Comparison of ENCODE assay signal across 36 cellular contexts in genomic region chr6:29743025-29743424, GRCh38.
"Had no signal": no experiment of that assay in that cellular context is flagged by ENCODE, and none has a peak within 500 bp of the region (broad histone marks: within the 10 kb centered on the region; RNA-seq: fewer than 3 reads in every experiment).

No MANE protein-coding gene starts in this region.

- H3K4me3 ChIP-seq: ascending aorta, cardiac muscle cell had no signal

- DNase-seq: activated B cell treated with CpG ODN at 0.5 μM for 24 hours; activated CD4-positive, alpha-beta memory T cell treated with anti-CD3 and anti-CD28 coated beads for 36 hours; activated CD4-positive, alpha-beta T cell treated with anti-CD3 and anti-CD28 coated beads for 4 hours; activated CD4-positive, alpha-beta T cell treated with anti-CD3 and anti-CD28 coated beads, Interleukin-2, amount 10 ng/mL, durations not matched to agents 24 days and 14 days; activated CD4-positive, alpha-beta T cell treated with anti-CD3 and anti-CD28 coated beads, Interleukin-2, amount 50 U/mL, for 1 hour; activated CD4-positive, alpha-beta T cell treated with anti-CD3 and anti-CD28 coated beads, Interleukin-2, amount 50 U/mL, for 4 hours; activated CD4-positive, CD25-positive, alpha-beta regulatory T cell treated with anti-CD3 and anti-CD28 coated beads, Interleukin-2, amount 50 U/mL, for 72 hours; activated CD8-positive, alpha-beta T cell treated with anti-CD3 and anti-CD28 coated beads for 36 hours; activated effector memory CD4-positive, alpha-beta T cell treated with Interleukin-2 at 50 U/mL for 16 hours; activated gamma-delta T cell; activated naive CD4-positive, alpha-beta T cell treated with anti-CD3 and anti-CD28 coated beads, Interleukin-2, amount 10 ng/mL, durations not matched to agents 7 days and 5 days; activated naive CD4-positive, alpha-beta T cell treated with Interleukin-2 at 50 U/mL for 16 hours; activated naive CD8-positive, alpha-beta T cell treated with anti-CD3 and anti-CD28 coated beads, Interleukin-2, amount 10 ng/mL, durations not matched to agents 7 days and 5 days; activated naive CD8-positive, alpha-beta T cell treated with anti-CD3 and anti-CD28 coated beads, Interleukin-2, amount 50 U/mL, for 24 hours; activated T-cell treated with anti-CD3 and anti-CD28 coated beads for 4 hours; activated T-cell treated with anti-CD3 and anti-CD28 coated beads, Interleukin-2, amount 50 U/mL, for 1 hour; activated T-cell treated with anti-CD3 and anti-CD28 coated beads, Interleukin-2, amount 50 U/mL, for 4 hours; activated T-cell treated with anti-CD3 and anti-CD28 coated beads, Interleukin-2, amount 50 U/mL, for 72 hours; amygdala; anterior cingulate cortex; caudate nucleus; cerebellar nuclear complex; T-helper 1 cell; T-helper 2 cell; T-helper 9 cell had no signal

- H3K9me3 ChIP-seq: ascending aorta had no signal

- H3K27ac Mint-ChIP-seq: activated B cell treated with CpG ODN at 0.5 μM for 24 hours; activated CD4-positive, alpha-beta memory T cell treated with anti-CD3 and anti-CD28 coated beads for 36 hours; activated CD4-positive, alpha-beta T cell treated with anti-CD3 and anti-CD28 coated beads, Interleukin-2, amount 10 ng/mL, durations not matched to agents 24 days and 14 days; activated CD8-positive, alpha-beta T cell treated with anti-CD3 and anti-CD28 coated beads for 36 hours; activated naive CD4-positive, alpha-beta T cell treated with anti-CD3 and anti-CD28 coated beads, Interleukin-2, amount 10 ng/mL, durations not matched to agents 7 days and 5 days; activated naive CD4-positive, alpha-beta T cell treated with anti-CD3 and anti-CD28 coated beads, Interleukin-2, amount 50 U/mL, for 24 hours; activated naive CD8-positive, alpha-beta T cell; activated naive CD8-positive, alpha-beta T cell treated with anti-CD3 and anti-CD28 coated beads, Interleukin-2, amount 10 ng/mL, durations not matched to agents 7 days and 5 days; activated naive CD8-positive, alpha-beta T cell treated with anti-CD3 and anti-CD28 coated beads, Interleukin-2, amount 50 U/mL, for 24 hours; activated T-helper 1 cell treated with anti-CD3 and anti-CD28 coated beads, Interleukin-12 subunit alpha, Interleukin-12 subunit beta, Interleukin-2, Interleukin-4 antibody, amounts not matched to agents 30 ng/mL and 10 ng/mL and 1 ng/mL, durations not matched to agents 14 hours and 24 hours and 36 hours; activated T-helper 2 cell treated with anti-CD3 and anti-CD28 coated beads, Interferon-gamma antibody, Interleukin-2, Interleukin-4, amounts not matched to agents 10 μg/mL and 5 μg/mL and 100 μg/mL, durations not matched to agents 14 hours and 24 hours and 36 hours; brain; T-helper 1 cell treated with Interleukin-12 subunit alpha and Interleukin-12 subunit beta and Interleukin-4 antibody, amounts not matched to agents 30 μg/mL and 1 μg/mL, for 36 hours; T-helper 2 cell treated with Interferon-gamma antibody and Interleukin-4, amounts not matched to agents 5 μg/mL and 100 μg/mL, for 36 hours had no signal

- H3K9me3 Mint-ChIP-seq: activated B cell treated with CpG ODN at 0.5 μM for 24 hours; activated CD4-positive, alpha-beta memory T cell treated with anti-CD3 and anti-CD28 coated beads for 36 hours; activated CD4-positive, alpha-beta T cell treated with anti-CD3 and anti-CD28 coated beads, Interleukin-2, amount 10 ng/mL, durations not matched to agents 24 days and 14 days; activated CD8-positive, alpha-beta T cell treated with anti-CD3 and anti-CD28 coated beads for 36 hours; activated naive CD4-positive, alpha-beta T cell treated with anti-CD3 and anti-CD28 coated beads, Interleukin-2, amount 10 ng/mL, durations not matched to agents 7 days and 5 days; activated naive CD4-positive, alpha-beta T cell treated with anti-CD3 and anti-CD28 coated beads, Interleukin-2, amount 50 U/mL, for 24 hours; activated naive CD8-positive, alpha-beta T cell treated with anti-CD3 and anti-CD28 coated beads, Interleukin-2, amount 10 ng/mL, durations not matched to agents 7 days and 5 days; activated naive CD8-positive, alpha-beta T cell treated with anti-CD3 and anti-CD28 coated beads, Interleukin-2, amount 50 U/mL, for 24 hours; activated T-cell treated with anti-CD3 and anti-CD28 coated beads, Interleukin-2, amount 50 U/mL, for 4 hours; activated T-cell treated with anti-CD3 and anti-CD28 coated beads, Interleukin-2, amount 50 U/mL, for 72 hours; activated T-helper 1 cell treated with anti-CD3 and anti-CD28 coated beads, Interleukin-12 subunit alpha, Interleukin-12 subunit beta, Interleukin-2, Interleukin-4 antibody, amounts not matched to agents 30 ng/mL and 10 ng/mL and 1 ng/mL, durations not matched to agents 14 hours and 24 hours and 36 hours; activated T-helper 2 cell treated with anti-CD3 and anti-CD28 coated beads, Interferon-gamma antibody, Interleukin-2, Interleukin-4, amounts not matched to agents 10 μg/mL and 5 μg/mL and 100 μg/mL, durations not matched to agents 14 hours and 24 hours and 36 hours; central memory CD8-positive, alpha-beta T cell; T-helper 1 cell treated with Interleukin-12 subunit alpha and Interleukin-12 subunit beta and Interleukin-4 antibody, amounts not matched to agents 30 μg/mL and 1 μg/mL, for 36 hours; T-helper 2 cell treated with Interferon-gamma antibody and Interleukin-4, amounts not matched to agents 5 μg/mL and 100 μg/mL, for 36 hours had no signal

- H3K4me3 Mint-ChIP-seq: activated B cell treated with CpG ODN at 0.5 μM for 24 hours; activated CD4-positive, alpha-beta memory T cell treated with anti-CD3 and anti-CD28 coated beads for 36 hours; activated CD4-positive, alpha-beta T cell treated with anti-CD3 and anti-CD28 coated beads, Interleukin-2, amount 10 ng/mL, durations not matched to agents 24 days and 14 days; activated CD8-positive, alpha-beta T cell treated with anti-CD3 and anti-CD28 coated beads for 36 hours; activated naive CD4-positive, alpha-beta T cell treated with anti-CD3 and anti-CD28 coated beads, Interleukin-2, amount 10 ng/mL, durations not matched to agents 7 days and 5 days; activated naive CD4-positive, alpha-beta T cell treated with anti-CD3 and anti-CD28 coated beads, Interleukin-2, amount 50 U/mL, for 24 hours; activated naive CD8-positive, alpha-beta T cell; activated naive CD8-positive, alpha-beta T cell treated with anti-CD3 and anti-CD28 coated beads, Interleukin-2, amount 10 ng/mL, durations not matched to agents 7 days and 5 days; activated naive CD8-positive, alpha-beta T cell treated with anti-CD3 and anti-CD28 coated beads, Interleukin-2, amount 50 U/mL, for 24 hours; activated T-cell treated with anti-CD3 and anti-CD28 coated beads, Interleukin-2, amount 50 U/mL, for 4 hours; activated T-cell treated with anti-CD3 and anti-CD28 coated beads, Interleukin-2, amount 50 U/mL, for 72 hours; activated T-helper 1 cell treated with anti-CD3 and anti-CD28 coated beads, Interleukin-12 subunit alpha, Interleukin-12 subunit beta, Interleukin-2, Interleukin-4 antibody, amounts not matched to agents 30 ng/mL and 10 ng/mL and 1 ng/mL, durations not matched to agents 14 hours and 24 hours and 36 hours; brain; central memory CD8-positive, alpha-beta T cell; T-helper 1 cell treated with Interleukin-12 subunit alpha and Interleukin-12 subunit beta and Interleukin-4 antibody, amounts not matched to agents 30 μg/mL and 1 μg/mL, for 36 hours; T-helper 2 cell treated with Interferon-gamma antibody and Interleukin-4, amounts not matched to agents 5 μg/mL and 100 μg/mL, for 36 hours had no signal

- H3K36me3 Mint-ChIP-seq: activated CD4-positive, alpha-beta memory T cell treated with anti-CD3 and anti-CD28 coated beads for 36 hours; activated naive CD4-positive, alpha-beta T cell treated with anti-CD3 and anti-CD28 coated beads, Interleukin-2, amount 50 U/mL, for 24 hours; brain had no signal

- H3K27me3 Mint-ChIP-seq: activated B cell treated with CpG ODN at 0.5 μM for 24 hours; activated CD4-positive, alpha-beta memory T cell treated with anti-CD3 and anti-CD28 coated beads for 36 hours; activated CD4-positive, alpha-beta T cell treated with anti-CD3 and anti-CD28 coated beads, Interleukin-2, amount 10 ng/mL, durations not matched to agents 24 days and 14 days; activated CD8-positive, alpha-beta T cell treated with anti-CD3 and anti-CD28 coated beads for 36 hours; activated naive CD4-positive, alpha-beta T cell treated with anti-CD3 and anti-CD28 coated beads, Interleukin-2, amount 50 U/mL, for 24 hours; activated naive CD8-positive, alpha-beta T cell; activated naive CD8-positive, alpha-beta T cell treated with anti-CD3 and anti-CD28 coated beads, Interleukin-2, amount 50 U/mL, for 24 hours; central memory CD8-positive, alpha-beta T cell had no signal

- H3K27ac ChIP-seq: ascending aorta, cardiac muscle cell, VCaP had no signal

- H3K27me3 ChIP-seq: ascending aorta had no signal

- H3K36me3 ChIP-seq: cardiac muscle cell had no signal

- ATAC-seq: activated CD8-positive, alpha-beta T cell treated with anti-CD3 and anti-CD28 coated beads for 36 hours; activated naive CD8-positive, alpha-beta T cell treated with anti-CD3 and anti-CD28 coated beads, Interleukin-2, amount 50 U/mL, for 24 hours; activated T-cell treated with anti-CD3 and anti-CD28 coated beads, Interleukin-2, amount 50 U/mL, for 4 hours; activated T-cell treated with anti-CD3 and anti-CD28 coated beads, Interleukin-2, amount 50 U/mL, for 72 hours had no signal
